ENCODE assay signal across 19 cellular contexts in the genomic region with DNA sequence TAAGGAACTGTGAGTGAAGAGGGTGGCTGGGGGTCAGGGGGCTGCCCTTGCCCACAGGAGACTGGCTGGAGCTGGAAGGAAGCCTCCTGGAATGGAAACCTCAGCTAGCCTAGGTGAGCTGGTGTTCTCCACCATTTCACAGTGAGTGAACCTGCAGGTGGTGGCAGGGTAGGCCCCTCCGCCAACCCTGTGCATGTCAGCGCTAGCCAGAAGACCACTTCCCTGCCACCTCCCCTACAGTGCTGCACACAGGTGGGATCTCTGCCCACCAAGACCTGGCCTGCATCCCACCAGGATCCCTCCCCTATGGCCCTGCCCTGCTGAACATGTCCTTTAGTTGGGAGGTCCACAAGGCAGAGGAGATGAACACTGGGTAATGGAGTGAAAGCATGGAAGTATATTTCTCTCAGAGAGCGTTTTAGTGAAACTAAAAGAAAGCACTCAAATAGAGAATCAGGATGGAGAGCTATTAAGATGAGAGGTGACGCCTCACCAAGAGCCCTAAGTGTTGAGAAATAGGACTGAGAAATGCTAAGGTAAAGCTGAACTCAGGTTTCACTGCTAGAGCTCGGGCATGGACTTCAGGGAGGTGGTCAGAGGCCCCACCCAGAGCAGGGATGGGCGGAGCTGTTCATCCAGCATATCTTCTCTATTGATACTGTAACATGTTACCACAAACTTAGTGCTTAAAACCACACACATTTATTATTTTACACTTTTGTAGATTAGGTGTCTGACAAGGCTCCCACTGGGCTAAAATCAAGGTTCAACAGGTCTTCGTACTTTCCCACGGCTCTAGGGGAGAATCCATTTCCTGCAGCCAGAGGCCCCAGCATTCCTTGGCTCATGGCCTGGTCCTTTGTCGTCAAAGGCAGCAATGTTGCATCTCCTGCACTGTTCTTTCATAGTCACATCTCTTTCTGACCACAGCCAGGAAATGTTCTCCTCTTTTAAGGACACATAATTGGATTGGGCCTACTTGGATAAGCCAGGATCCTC.
"Had no signal": no experiment of that assay in that cellular context is flagged by ENCODE, and none has a peak within 500 bp of the region (broad histone marks: within the 10 kb centered on the region; RNA-seq: fewer than 3 reads in every experiment).

No MANE protein-coding gene starts in this region.

- DNase-seq: activated B cell treated with CpG ODN at 0.5 μM for 24 hours; activated CD4-positive, alpha-beta memory T cell treated with anti-CD3 and anti-CD28 coated beads for 36 hours; activated CD4-positive, alpha-beta T cell treated with anti-CD3 and anti-CD28 coated beads for 4 hours; activated naive CD8-positive, alpha-beta T cell treated with anti-CD3 and anti-CD28 coated beads, Interleukin-2, amount 10 ng/mL, durations not matched to agents 7 days and 5 days; activated T-cell treated with anti-CD3 and anti-CD28 coated beads for 4 hours; amygdala; dermis blood vessel endothelial cell; effector memory CD4-positive, alpha-beta T cell; mesenchymal stem cell; mucosa of descending colon; naive B cell; ovary; stimulated activated CD4-positive, alpha-beta T cell treated with anti-CD3 and anti-CD28 coated beads, Interleukin-4, amount 100 ng/mL, for 24 hours; stimulated activated naive B cell treated with anti-CD40 and anti-IgM and Interleukin-4, amounts not matched to agents 10 μg/mL and 1 μg/mL and 100 μg/mL, for 72 hours; T-helper 9 cell; upper lobe of right lung had no signal

- ATAC-seq: mucosa of descending colon; sciatic nerve; stimulated activated naive B cell treated with anti-CD40 and anti-IgM and Interleukin-4, amounts not matched to agents 10 μg/mL and 1 μg/mL and 100 μg/mL, for 72 hours; upper lobe of right lung had no signal

- H3K4me1 ChIP-seq: breast epithelium, upper lobe of right lung had no signal

- H3K4me3 ChIP-seq: breast epithelium, mucosa of descending colon, ovary, smooth muscle cell, upper lobe of right lung had no signal

- H3K27me3 ChIP-seq: breast epithelium, ovary, upper lobe of right lung had no signal

- H3K27ac ChIP-seq: breast epithelium, ovary, upper lobe of right lung had no signal

- H3K9me3 ChIP-seq: breast epithelium, mucosa of descending colon, ovary, upper lobe of right lung had no signal

- H3K36me3 ChIP-seq: breast epithelium, ovary, upper lobe of right lung had no signal
